ENCODE assay signal across 1 cellular context in genomic region chr10:13788320-13788600, GRCh38.
TF ChIP-seq lines count a peak whose summit lies in the region.

No MANE protein-coding gene starts in this region.

TF ChIP-seq in H1, 55 proteins besides CTCF, POLR2A, EP300 and RAD21:
- TF ChIP-seq RBBP5 (IDR thresholded peaks at IDR 0.05; ENCODE audit: borderline replicate concordance, low read depth, low read length) (no peak), RFX5 (IDR thresholded peaks at IDR 0.05; ENCODE audit: borderline replicate concordance, low read depth, low read length) (no peak), POU5F1 (IDR thresholded peaks at IDR 0.05; ENCODE audit: low read depth, low read length) (no peak), NANOG (IDR thresholded peaks at IDR 0.05; ENCODE audit: insufficient read depth, low read depth, low read length, poor library complexity, severe bottlenecking) (no peak), GABPA (IDR thresholded peaks at IDR 0.05; ENCODE audit: borderline replicate concordance, insufficient read depth, low read length) (no peak), CHD7 (IDR thresholded peaks at IDR 0.05; ENCODE audit: insufficient replicate concordance, low read length) (no peak), RNF2 (IDR thresholded peaks at IDR 0.05; ENCODE audit: borderline replicate concordance, low read depth, low read length, missing control alignments, poor library complexity, severe bottlenecking) (no peak), ATF3 (IDR thresholded peaks at IDR 0.05; ENCODE audit: insufficient read depth, low read depth, low read length) (no peak), ZNF274 (IDR thresholded peaks at IDR 0.05; ENCODE audit: borderline replicate concordance, extremely low read depth, low read length) (no peak), TCF12 (IDR thresholded peaks at IDR 0.05; ENCODE audit: low read depth, low read length) (no peak), TBP (IDR thresholded peaks at IDR 0.05; ENCODE audit: low read depth, low read length) (no peak), MAX (IDR thresholded peaks at IDR 0.05) (no peak), CHD1 (IDR thresholded peaks at IDR 0.05; ENCODE audit: low read depth, low read length) (no peak), SP2 (IDR thresholded peaks at IDR 0.05; ENCODE audit: low read length) (no peak), CREB1 (IDR thresholded peaks at IDR 0.05) (no peak), KDM5A (IDR thresholded peaks at IDR 0.05; ENCODE audit: low read length) (no peak), SP4 (IDR thresholded peaks at IDR 0.05; ENCODE audit: low read length) (no peak), CEBPB (IDR thresholded peaks at IDR 0.05; ENCODE audit: low read depth, low read length) (no peak), E2F6 (IDR thresholded peaks at IDR 0.05) (no peak), TAF1 (IDR thresholded peaks at IDR 0.05; ENCODE audit: low read depth, low read length) (no peak)
TF ChIP-seq in H1: peak in this region for 0.
